ENCODE assay signal across 1 cellular context in the genomic region with DNA sequence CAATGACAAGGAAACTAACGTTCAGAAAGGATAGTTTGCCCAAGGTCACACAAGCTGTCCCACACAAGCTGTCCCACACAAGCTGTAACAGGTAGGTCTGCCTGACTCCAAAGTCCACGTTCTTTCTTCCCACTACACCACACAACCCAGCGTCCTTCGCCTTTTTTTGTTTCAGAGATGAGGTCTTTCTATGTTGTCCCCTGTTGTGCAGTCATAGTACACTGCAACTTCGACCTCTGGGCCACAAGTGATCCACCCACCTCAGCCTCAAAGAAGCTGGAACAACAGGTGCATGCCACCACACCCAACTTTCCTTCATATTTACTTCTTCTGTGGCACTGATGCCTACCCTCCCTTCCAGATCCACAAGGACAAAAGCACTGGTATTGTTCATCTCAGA.
TF ChIP-seq lines count a peak whose summit lies in the region.

No MANE protein-coding gene starts in this region.

TF ChIP-seq in IMR-90, 13 proteins besides CTCF, POLR2A, EP300 and RAD21:
- no peak for TF ChIP-seq RFX5 (IDR thresholded peaks at IDR 0.05; ENCODE audit: low read depth, low read length)
- no peak for TF ChIP-seq RCOR1 (IDR thresholded peaks at IDR 0.05; ENCODE audit: insufficient replicate concordance, low read length)
- TF ChIP-seq MAFK (IDR thresholded peaks at IDR 0.05; ENCODE audit: low read depth, low read length): no peak
- TF ChIP-seq CHD1 (IDR thresholded peaks at IDR 0.05; ENCODE audit: low read depth, low read length): no peak
- TF ChIP-seq MAZ (IDR thresholded peaks at IDR 0.05; ENCODE audit: borderline replicate concordance, low read depth, low read length): no peak
- TF ChIP-seq, protein P1, sequence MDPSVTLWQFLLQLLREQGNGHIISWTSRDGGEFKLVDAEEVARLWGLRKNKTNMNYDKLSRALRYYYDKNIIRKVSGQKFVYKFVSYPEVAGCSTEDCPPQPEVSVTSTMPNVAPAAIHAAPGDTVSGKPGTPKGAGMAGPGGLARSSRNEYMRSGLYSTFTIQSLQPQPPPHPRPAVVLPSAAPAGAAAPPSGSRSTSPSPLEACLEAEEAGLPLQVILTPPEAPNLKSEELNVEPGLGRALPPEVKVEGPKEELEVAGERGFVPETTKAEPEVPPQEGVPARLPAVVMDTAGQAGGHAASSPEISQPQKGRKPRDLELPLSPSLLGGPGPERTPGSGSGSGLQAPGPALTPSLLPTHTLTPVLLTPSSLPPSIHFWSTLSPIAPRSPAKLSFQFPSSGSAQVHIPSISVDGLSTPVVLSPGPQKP (IDR thresholded peaks at IDR 0.05; ENCODE audit: borderline replicate concordance, low read depth, low read length): no peak
- TF ChIP-seq NFE2L2 (IDR thresholded peaks at IDR 0.05; ENCODE audit: low read depth, low read length): no peak
- TF ChIP-seq MXI1 (IDR thresholded peaks at IDR 0.05; ENCODE audit: borderline replicate concordance, low read depth, low read length): no peak
- TF ChIP-seq BHLHE40 (IDR thresholded peaks at IDR 0.05; ENCODE audit: low read depth, low read length): no peak
- TF ChIP-seq FOS (IDR thresholded peaks at IDR 0.05; ENCODE audit: low read depth, low read length): no peak
- no peak for TF ChIP-seq CEBPB (IDR thresholded peaks at IDR 0.05; ENCODE audit: low read depth, low read length)
- TF ChIP-seq SMC3 (IDR thresholded peaks at IDR 0.05; ENCODE audit: low read depth, low read length): no peak
- TF ChIP-seq, protein P2, sequence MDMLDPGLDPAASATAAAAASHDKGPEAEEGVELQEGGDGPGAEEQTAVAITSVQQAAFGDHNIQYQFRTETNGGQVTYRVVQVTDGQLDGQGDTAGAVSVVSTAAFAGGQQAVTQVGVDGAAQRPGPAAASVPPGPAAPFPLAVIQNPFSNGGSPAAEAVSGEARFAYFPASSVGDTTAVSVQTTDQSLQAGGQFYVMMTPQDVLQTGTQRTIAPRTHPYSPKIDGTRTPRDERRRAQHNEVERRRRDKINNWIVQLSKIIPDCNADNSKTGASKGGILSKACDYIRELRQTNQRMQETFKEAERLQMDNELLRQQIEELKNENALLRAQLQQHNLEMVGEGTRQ (IDR thresholded peaks at IDR 0.05; ENCODE audit: low read depth, low read length): no peak
